20 cellular contexts compared by ENCODE assay signal in genomic region chr15:78449220-78449999, GRCh38. TPM values are rescaled to one million over a fixed set of nuclear protein-coding genes. Genes with fewer than 3 reads are reported as not detected.
DNase-seq lines count a peak whose midpoint lies in the region; ATAC-seq and TF ChIP-seq lines count a peak whose summit lies in the region.
"Had no signal": no experiment of that assay in that cellular context is flagged by ENCODE, and none has a peak within 500 bp of the region (broad histone marks: within the 10 kb centered on the region; RNA-seq: fewer than 3 reads in every experiment).

No MANE protein-coding gene starts in this region.

- DNase-seq in natural killer cell: no peak
- no peak for DNase-seq in natural killer cell treated with Interleukin-12 subunit alpha and Interleukin-12 subunit beta and Interleukin-15 and Interleukin-18, amount 100 ng/mL, for 72 hours (ENCODE audit: low spot score)
- peak; percentile 30 for DNase-seq in choroid plexus epithelial cell (ENCODE audit: low read depth)
- no peak for DNase-seq in mesothelial cell of epicardium (ENCODE audit: low spot score in 2 of 2, unreplicated experiment in 2 of 2)
- no peak for DNase-seq in mesenteric fat pad (ENCODE audit: low spot score)
- no peak for DNase-seq in stimulated activated CD4-positive, alpha-beta T cell treated with anti-CD3 and anti-CD28 coated beads, Interleukin-4, amount 100 ng/mL, for 24 hours
- DNase-seq: activated CD4-positive, CD25-positive, alpha-beta regulatory T cell treated with anti-CD3 and anti-CD28 coated beads, Interleukin-2, amount 50 U/mL, for 72 hours; activated CD8-positive, alpha-beta memory T cell treated with anti-CD3 and anti-CD28 coated beads, Interleukin-2, amount 10 ng/mL, durations not matched to agents 7 days and 5 days; activated effector memory CD4-positive, alpha-beta T cell treated with anti-CD3 and anti-CD28 coated beads, Interleukin-2, amount 50 U/mL, for 16 hours; anterior cingulate cortex; colonic mucosa; HFFc6; NCI-H146; NCI-H510A treated with DMSO at 0.1 percent for 48 hours; stimulated activated naive CD8-positive, alpha-beta T cell treated with anti-CD3 and anti-CD28 coated beads, Interleukin-15, amount 100 ng/mL, for 72 hours had no signal

- H3K4me3 Mint-ChIP-seq in natural killer cell (no peak overlapping the region), mesothelial cell of epicardium (no peak overlapping the region)
- no peak overlapping the region for H3K4me3 Mint-ChIP-seq in natural killer cell treated with Interleukin-12 subunit alpha and Interleukin-12 subunit beta and Interleukin-15 and Interleukin-18, amount 100 ng/mL, for 72 hours
- H3K4me3 Mint-ChIP-seq: activated CD8-positive, alpha-beta memory T cell treated with anti-CD3 and anti-CD28 coated beads, Interleukin-2, amount 10 ng/mL, durations not matched to agents 7 days and 5 days; HFFc6; nephron; stimulated activated naive CD8-positive, alpha-beta T cell treated with anti-CD3 and anti-CD28 coated beads, Interleukin-15, amount 100 ng/mL, for 72 hours had no signal

- TF ChIP-seq CTCF in natural killer cell (IDR thresholded peaks at IDR 0.05): no peak
- no peak for TF ChIP-seq CTCF in choroid plexus epithelial cell (conservative IDR thresholded peaks at IDR 0.05; ENCODE audit: low read depth, low read length)
- no peak for TF ChIP-seq CTCF in mesothelial cell of epicardium (IDR thresholded peaks at IDR 0.05; ENCODE audit: unreplicated experiment)

- H3K27ac Mint-ChIP-seq in natural killer cell: peak overlapping the region; percentile 9 to 10
- no peak overlapping the region for H3K27ac Mint-ChIP-seq in natural killer cell treated with Interleukin-12 subunit alpha and Interleukin-12 subunit beta and Interleukin-15 and Interleukin-18, amount 100 ng/mL, for 72 hours
- peak overlapping the region; percentile 89 for H3K27ac Mint-ChIP-seq in mesothelial cell of epicardium
- H3K27ac Mint-ChIP-seq: activated CD8-positive, alpha-beta memory T cell treated with anti-CD3 and anti-CD28 coated beads, Interleukin-2, amount 10 ng/mL, durations not matched to agents 7 days and 5 days; HFFc6; nephron had no signal

- peaks cover 67 to 74% of the 10 kb centered on the region in 2 donors for H3K4me1 Mint-ChIP-seq in natural killer cell
- peaks cover 47 to 62% of the 10 kb centered on the region in 2 donors for H3K4me1 Mint-ChIP-seq in natural killer cell treated with Interleukin-12 subunit alpha and Interleukin-12 subunit beta and Interleukin-15 and Interleukin-18, amount 100 ng/mL, for 72 hours (ENCODE audit: low read depth in 2 of 2)
- H3K4me1 Mint-ChIP-seq in mesothelial cell of epicardium: peaks cover 49% of the 10 kb centered on the region

- ATAC-seq in natural killer cell (no peak), GM21360 (IDR thresholded peaks at IDR 0.05; ENCODE audit: unreplicated experiment) (no peak)
- no peak for ATAC-seq in natural killer cell treated with Interleukin-12 subunit alpha and Interleukin-12 subunit beta and Interleukin-15 and Interleukin-18, amount 100 ng/mL, for 72 hours
- ATAC-seq in activated CD4-positive, CD25-positive, alpha-beta regulatory T cell treated with anti-CD3 and anti-CD28 coated beads, Interleukin-2, amount 50 U/mL, for 24 hours: no peak
- ATAC-seq: activated CD8-positive, alpha-beta memory T cell treated with anti-CD3 and anti-CD28 coated beads, Interleukin-2, amount 10 ng/mL, durations not matched to agents 7 days and 5 days; gastroesophageal sphincter; stimulated activated naive CD8-positive, alpha-beta T cell treated with anti-CD3 and anti-CD28 coated beads, Interleukin-15, amount 100 ng/mL, for 72 hours had no signal

- no peaks in the 10 kb centered on the region for H3K9me3 Mint-ChIP-seq in natural killer cell
- no peaks in the 10 kb centered on the region for H3K9me3 Mint-ChIP-seq in natural killer cell treated with Interleukin-12 subunit alpha and Interleukin-12 subunit beta and Interleukin-15 and Interleukin-18, amount 100 ng/mL, for 72 hours
- H3K9me3 Mint-ChIP-seq in mesothelial cell of epicardium: no peaks in the 10 kb centered on the region
- H3K9me3 Mint-ChIP-seq: HFFc6; nephron; stimulated activated naive CD8-positive, alpha-beta T cell treated with anti-CD3 and anti-CD28 coated beads, Interleukin-15, amount 100 ng/mL, for 72 hours had no signal

- H3K36me3 Mint-ChIP-seq in natural killer cell (peaks cover 12% of the 10 kb centered on the region), mesothelial cell of epicardium (peaks cover 18% of the 10 kb centered on the region)
- peaks cover 20% of the 10 kb centered on the region for H3K36me3 Mint-ChIP-seq in natural killer cell treated with Interleukin-12 subunit alpha and Interleukin-12 subunit beta and Interleukin-15 and Interleukin-18, amount 100 ng/mL, for 72 hours

- intact Hi-C loops in natural killer cell (cut with micrococcal nuclease): no loop called here

- H3K4me3 ChIP-seq in choroid plexus epithelial cell (ENCODE audit: low read depth, low read length): no peak overlapping the region
- H3K4me3 ChIP-seq: colonic mucosa, gastroesophageal sphincter, lung had no signal

- H3K27me3 Mint-ChIP-seq in natural killer cell (ENCODE audit: low read depth in 2 of 2) (no peaks in the 10 kb centered on the region), mesothelial cell of epicardium (ENCODE audit: low read depth) (no peaks in the 10 kb centered on the region)
- H3K27me3 Mint-ChIP-seq in natural killer cell treated with Interleukin-12 subunit alpha and Interleukin-12 subunit beta and Interleukin-15 and Interleukin-18, amount 100 ng/mL, for 72 hours: no peaks in the 10 kb centered on the region
- H3K27me3 Mint-ChIP-seq: activated CD8-positive, alpha-beta memory T cell treated with anti-CD3 and anti-CD28 coated beads, Interleukin-2, amount 10 ng/mL, durations not matched to agents 7 days and 5 days; stimulated activated naive CD8-positive, alpha-beta T cell treated with anti-CD3 and anti-CD28 coated beads, Interleukin-15, amount 100 ng/mL, for 72 hours had no signal

RNA-seq across cellular contexts. Expression of gene IREB2, which starts 11.4 kb away (rescaled TPM):
- 100 to 1,000 TPM in 1 of 3 donors, 10 to 100 TPM in 2; 84.9 to 121 (median 99.0) TPM for total RNA-seq in natural killer cell
- 10 to 100 TPM; 79.0 to 92.8 TPM for total RNA-seq in natural killer cell treated with Interleukin-12 subunit alpha and Interleukin-12 subunit beta and Interleukin-15 and Interleukin-18, amount 100 ng/mL, for 72 hours
- 84.9 to 105 TPM (median 90.1 TPM) in 3 replicates for total RNA-seq in mesothelial cell of epicardium
- total RNA-seq in mesenteric fat pad: 57.1 TPM

RNA-seq across cellular contexts. Expression of gene HYKK, which starts 58.0 kb away (rescaled TPM):
- total RNA-seq in natural killer cell (under 1 TPM in 1 of 3 donors, not detected in 2; 0.32 TPM), mesothelial cell of epicardium (5.6 to 7.0 TPM (median 6.0 TPM) in 3 replicates), mesenteric fat pad (4.1 TPM)
- total RNA-seq in natural killer cell treated with Interleukin-12 subunit alpha and Interleukin-12 subunit beta and Interleukin-15 and Interleukin-18, amount 100 ng/mL, for 72 hours: under 1 TPM; 0.50 to 0.56 TPM

Comparison
In these comparisons a context has a peak if more than half of its experiments do, and no peak if none do; other contexts are left out.
1. H3K27ac Mint-ChIP-seq: peak in natural killer cell (2 of 2) and mesothelial cell of epicardium (single experiment); none in natural killer cell treated with Interleukin-12 subunit alpha and Interleukin-12 subunit beta and Interleukin-15 and Interleukin-18, amount 100 ng/mL, for 72 hours (0 of 2).